8 cellular contexts compared by ENCODE assay signal in genomic region chr14:85529803-85530574, GRCh38. TPM values are rescaled to one million over a fixed set of nuclear protein-coding genes. Genes with fewer than 3 reads are reported as not detected.
DNase-seq lines count a peak whose midpoint lies in the region; ATAC-seq and TF ChIP-seq lines count a peak whose summit lies in the region.

A gene with protein sequence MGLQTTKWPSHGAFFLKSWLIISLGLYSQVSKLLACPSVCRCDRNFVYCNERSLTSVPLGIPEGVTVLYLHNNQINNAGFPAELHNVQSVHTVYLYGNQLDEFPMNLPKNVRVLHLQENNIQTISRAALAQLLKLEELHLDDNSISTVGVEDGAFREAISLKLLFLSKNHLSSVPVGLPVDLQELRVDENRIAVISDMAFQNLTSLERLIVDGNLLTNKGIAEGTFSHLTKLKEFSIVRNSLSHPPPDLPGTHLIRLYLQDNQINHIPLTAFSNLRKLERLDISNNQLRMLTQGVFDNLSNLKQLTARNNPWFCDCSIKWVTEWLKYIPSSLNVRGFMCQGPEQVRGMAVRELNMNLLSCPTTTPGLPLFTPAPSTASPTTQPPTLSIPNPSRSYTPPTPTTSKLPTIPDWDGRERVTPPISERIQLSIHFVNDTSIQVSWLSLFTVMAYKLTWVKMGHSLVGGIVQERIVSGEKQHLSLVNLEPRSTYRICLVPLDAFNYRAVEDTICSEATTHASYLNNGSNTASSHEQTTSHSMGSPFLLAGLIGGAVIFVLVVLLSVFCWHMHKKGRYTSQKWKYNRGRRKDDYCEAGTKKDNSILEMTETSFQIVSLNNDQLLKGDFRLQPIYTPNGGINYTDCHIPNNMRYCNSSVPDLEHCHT (plus strand): TSS chr14:85530144. CDS start chr14:85621515, 91,371 bp downstream.

- H3K4me3 ChIP-seq in neural cell (ENCODE audit: low read length): peak within 1 kb of the TSS; percentile 85

- peak within 1 kb of the TSS; percentile 99 for H3K27ac ChIP-seq in RWPE1
- H3K27ac ChIP-seq in neural cell (ENCODE audit: low read length): no peak within 1 kb of the TSS

- POLR2A ChIA-PET in RWPE1 (lab: Yijun Ruan, JAX; ENCODE audit: low non-redundant PET): no interaction called here

- peak within 1 kb of the TSS; percentile 81 for H3K4me2 ChIP-seq in neural cell (ENCODE audit: low read length)

- TF ChIP-seq CTCF in RWPE1 (conservative IDR thresholded peaks at IDR 0.05; ENCODE audit: low read depth): no peak
- TF ChIP-seq CTCF in neural cell (IDR thresholded peaks at IDR 0.05; ENCODE audit: poor library complexity, severe bottlenecking): no peak

- ATAC-seq in GM19463 (IDR thresholded peaks at IDR 0.05; ENCODE audit: unreplicated experiment) (no peak), GM19351 (IDR thresholded peaks at IDR 0.05; ENCODE audit: unreplicated experiment) (no peak)

- no peak for TF ChIP-seq EP300 in neural cell (conservative IDR thresholded peaks at IDR 0.05; ENCODE audit: poor library complexity, severe bottlenecking)

- H3K9me3 ChIP-seq in neural cell (ENCODE audit: low read length): no peaks in the 10 kb centered on the region

- peaks cover 52% of the 10 kb centered on the region for H3K27me3 ChIP-seq in neural cell (ENCODE audit: insufficient read depth, low read depth, low read length)

- H3K9ac ChIP-seq in neural cell (ENCODE audit: low read length): peak within 1 kb of the TSS; percentile 64

- CTCF ChIA-PET in RWPE1 (lab: Yijun Ruan, JAX): interaction anchor here (0.7 to 1.3 kb wide), 2 partner anchors 281 to 334 kb away, joined by 3 read pairs; no protein-coding TSS in a partner anchor

- H3K36me3 ChIP-seq in neural cell (ENCODE audit: insufficient read depth, low read length): no peaks in the 10 kb centered on the region

- no peak within 1 kb of the TSS for H2AFZ ChIP-seq in neural cell (ENCODE audit: low read depth, low read length)

- peaks cover 2% of the 10 kb centered on the region for H3K79me2 ChIP-seq in neural cell (replicated peaks; ENCODE audit: insufficient read depth, low read length)

- DNase-seq in COLO668 (lab: John Stamatoyannopoulos, UW; ENCODE audit: unreplicated experiment): peak; percentile 29
- DNase-seq in RWPE1 (ENCODE audit: low spot score): peak; percentile 50
- peak; percentile 89 for DNase-seq in fibroblast of the conjunctiva (ENCODE audit: low read depth)
- no peak for DNase-seq in SHP77 treated with DMSO at 0.1 percent for 48 hours (lab: John Stamatoyannopoulos, UW)
- no peak for DNase-seq in activated CD4-positive, CD25-positive, alpha-beta regulatory T cell treated with anti-CD3 and anti-CD28 coated beads, Interleukin-2, amount 50 U/mL, for 72 hours

- peaks cover 6% of the 10 kb centered on the region for H3F3A ChIP-seq in neural cell (ENCODE audit: insufficient read depth, low read length, poor library complexity, severe bottlenecking)

- H3K9me2 ChIP-seq in neural cell (ENCODE audit: insufficient read depth, low read length): no peaks in the 10 kb centered on the region

- peak; percentile 29 for TF ChIP-seq RAD21 in neural cell (conservative IDR thresholded peaks at IDR 0.05)

- no peaks in the 10 kb centered on the region for H4K20me1 ChIP-seq in neural cell (ENCODE audit: insufficient read depth)

TF ChIP-seq in neural cell, 6 proteins besides CTCF, POLR2A, EP300 and RAD21:
- TF ChIP-seq TAF1 (IDR thresholded peaks at IDR 0.05; ENCODE audit: low read depth): no peak
- no peak for TF ChIP-seq SMC3 (conservative IDR thresholded peaks at IDR 0.05; ENCODE audit: poor library complexity)
- peak; percentile 41 for TF ChIP-seq POLR2AphosphoS5 (IDR thresholded peaks at IDR 0.05)
- TF ChIP-seq, protein P1, sequence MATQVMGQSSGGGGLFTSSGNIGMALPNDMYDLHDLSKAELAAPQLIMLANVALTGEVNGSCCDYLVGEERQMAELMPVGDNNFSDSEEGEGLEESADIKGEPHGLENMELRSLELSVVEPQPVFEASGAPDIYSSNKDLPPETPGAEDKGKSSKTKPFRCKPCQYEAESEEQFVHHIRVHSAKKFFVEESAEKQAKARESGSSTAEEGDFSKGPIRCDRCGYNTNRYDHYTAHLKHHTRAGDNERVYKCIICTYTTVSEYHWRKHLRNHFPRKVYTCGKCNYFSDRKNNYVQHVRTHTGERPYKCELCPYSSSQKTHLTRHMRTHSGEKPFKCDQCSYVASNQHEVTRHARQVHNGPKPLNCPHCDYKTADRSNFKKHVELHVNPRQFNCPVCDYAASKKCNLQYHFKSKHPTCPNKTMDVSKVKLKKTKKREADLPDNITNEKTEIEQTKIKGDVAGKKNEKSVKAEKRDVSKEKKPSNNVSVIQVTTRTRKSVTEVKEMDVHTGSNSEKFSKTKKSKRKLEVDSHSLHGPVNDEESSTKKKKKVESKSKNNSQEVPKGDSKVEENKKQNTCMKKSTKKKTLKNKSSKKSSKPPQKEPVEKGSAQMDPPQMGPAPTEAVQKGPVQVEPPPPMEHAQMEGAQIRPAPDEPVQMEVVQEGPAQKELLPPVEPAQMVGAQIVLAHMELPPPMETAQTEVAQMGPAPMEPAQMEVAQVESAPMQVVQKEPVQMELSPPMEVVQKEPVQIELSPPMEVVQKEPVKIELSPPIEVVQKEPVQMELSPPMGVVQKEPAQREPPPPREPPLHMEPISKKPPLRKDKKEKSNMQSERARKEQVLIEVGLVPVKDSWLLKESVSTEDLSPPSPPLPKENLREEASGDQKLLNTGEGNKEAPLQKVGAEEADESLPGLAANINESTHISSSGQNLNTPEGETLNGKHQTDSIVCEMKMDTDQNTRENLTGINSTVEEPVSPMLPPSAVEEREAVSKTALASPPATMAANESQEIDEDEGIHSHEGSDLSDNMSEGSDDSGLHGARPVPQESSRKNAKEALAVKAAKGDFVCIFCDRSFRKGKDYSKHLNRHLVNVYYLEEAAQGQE (IDR thresholded peaks at IDR 0.05; ENCODE audit: borderline replicate concordance): no peak
- TF ChIP-seq EZH2 (IDR thresholded peaks at IDR 0.05; ENCODE audit: borderline replicate concordance, insufficient read depth, low read length, poor library complexity, severe bottlenecking): no peak

RNA-seq across cellular contexts. Expression of the gene that starts here (rescaled TPM):
- polyA plus RNA-seq in neural cell: 3.9 and 5.1 TPM in 2 replicates
- polyA minus RNA-seq in neural cell: 19.0 and 27.2 TPM in 2 replicates

Comparison
In these comparisons a context has a peak if more than half of its experiments do, and no peak if none do; other contexts are left out.
1. DNase-seq: peak in COLO668 (single experiment), RWPE1 (single experiment) and fibroblast of the conjunctiva (single experiment); none in SHP77 treated with DMSO at 0.1 percent for 48 hours (single experiment) and activated CD4-positive, CD25-positive, alpha-beta regulatory T cell treated with anti-CD3 and anti-CD28 coated beads, Interleukin-2, amount 50 U/mL, for 72 hours (single experiment).